In the genomic region with DNA sequence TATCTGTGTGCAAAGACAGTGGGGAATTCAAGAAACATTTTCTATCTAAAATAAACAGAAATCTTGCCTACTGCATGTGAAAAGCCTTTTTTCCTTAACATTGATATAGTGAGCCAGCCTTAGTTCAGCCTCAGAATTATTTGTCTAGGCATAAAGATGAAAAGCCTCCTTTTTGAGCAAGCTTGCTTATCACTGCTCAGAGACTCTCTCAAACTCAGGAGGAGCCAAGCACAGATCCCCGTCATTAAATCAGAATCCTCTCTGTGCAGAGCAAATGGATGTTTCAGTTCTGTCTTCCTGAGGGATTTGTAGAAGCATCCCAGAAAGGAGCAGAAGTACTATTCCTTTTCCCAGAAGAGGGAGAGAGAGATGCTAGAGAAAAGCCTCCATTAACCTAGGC, we compare ENCODE assay signal across 19 cellular contexts.
DNase-seq lines count a peak whose midpoint lies in the region; ATAC-seq, FAIRE-seq and TF ChIP-seq lines count a peak whose summit lies in the region.
"Had no signal": no experiment of that assay in that cellular context is flagged by ENCODE, and none has a peak within 500 bp of the region (broad histone marks: within the 10 kb centered on the region; RNA-seq: fewer than 3 reads in every experiment).

No MANE protein-coding gene starts in this region.

- H3K9me3 ChIP-seq in A549 (no peaks in the 10 kb centered on the region), Caco-2 (no peaks in the 10 kb centered on the region), fibroblast of lung (ENCODE audit: control insufficient read depth, insufficient read depth, low read depth, low read length) (no peaks in the 10 kb centered on the region)

- no peaks in the 10 kb centered on the region for H3K9me3 Mint-ChIP-seq in Caco-2 (ENCODE audit: unreplicated experiment)
- peaks cover 3% of the 10 kb centered on the region for H3K9me3 Mint-ChIP-seq in mesothelial cell of epicardium

- H3K27me3 ChIP-seq in Caco-2 (replicated peaks; ENCODE audit: control insufficient read depth, insufficient read depth, low read length) (no peaks in the 10 kb centered on the region), fibroblast of lung (ENCODE audit: control insufficient read depth, insufficient read depth, low read length) (no peaks in the 10 kb centered on the region)

- intact Hi-C loops in Caco-2 (cut with micrococcal nuclease; ENCODE audit: unreplicated experiment), result loop anchor here (5.0 to 10.0 kb wide), 2 partner anchors 129 to 163 kb away; no protein-coding TSS in a partner anchor

- H3K27ac ChIP-seq in A549, result peak overlapping the region; percentile 77 to 78
- no peak overlapping the region for H3K27ac ChIP-seq in fibroblast of lung (ENCODE audit: insufficient read depth, low read length)
- H3K27ac ChIP-seq: C4-2B had no signal

- TF ChIP-seq CTCF in A549 (IDR thresholded peaks at IDR 0.05), result no peak
- no peak for TF ChIP-seq CTCF in Caco-2 (IDR thresholded peaks at IDR 0.05; ENCODE audit: insufficient read depth in 1 of 2, low read depth in 1 of 2, low read length in 1 of 2, severe bottlenecking in 1 of 2, unreplicated experiment in 1 of 2)
- no peak for TF ChIP-seq CTCF in fibroblast of lung (conservative IDR thresholded peaks at IDR 0.05 in 1 of 2, IDR thresholded peaks at IDR 0.05 in 1 of 2; ENCODE audit: low read depth in 1 of 2, low read length in 2 of 2)
- TF ChIP-seq CTCF in mesothelial cell of epicardium (IDR thresholded peaks at IDR 0.05; ENCODE audit: unreplicated experiment), result no peak

- H3K4me3 Mint-ChIP-seq in Caco-2 (ENCODE audit: unreplicated experiment) (peak overlapping the region; percentile 50), mesothelial cell of epicardium (no peak overlapping the region)

- H3K27me3 Mint-ChIP-seq in Caco-2 (ENCODE audit: insufficient read depth, unreplicated experiment) (no peaks in the 10 kb centered on the region), mesothelial cell of epicardium (ENCODE audit: low read depth) (peaks cover 2% of the 10 kb centered on the region)

- H3K27ac Mint-ChIP-seq in Caco-2 (ENCODE audit: unreplicated experiment) (peak overlapping the region; percentile 55), mesothelial cell of epicardium (peak overlapping the region; percentile 72)

- H3K36me3 Mint-ChIP-seq in Caco-2 (ENCODE audit: insufficient read depth, unreplicated experiment) (peaks cover 6% of the 10 kb centered on the region), mesothelial cell of epicardium (no peaks in the 10 kb centered on the region)

- H3K9ac ChIP-seq in fibroblast of lung (ENCODE audit: insufficient read depth, low read length), result no peak overlapping the region

- no TSS peak for BruUV-seq in Caco-2 (replicated peaks; lab: Mats Ljungman, UMichigan)

- TF ChIP-seq POLR2A in A549 (IDR thresholded peaks at IDR 0.05; ENCODE audit: low read length), result no peak

- CTCF ChIA-PET in A549 (lab: Yijun Ruan, JAX), result interaction anchor here (0.9 kb wide), 1 partner anchor 130 kb away, joined by 3 read pairs; no protein-coding TSS in a partner anchor
- CTCF ChIA-PET in Caco-2 (lab: Charles Lee), result interaction anchor here (1.0 kb wide), 1 partner anchor 152 kb away, joined by 4 read pairs; no protein-coding TSS in a partner anchor

- no peaks in the 10 kb centered on the region for H4K20me1 ChIP-seq in fibroblast of lung (ENCODE audit: control insufficient read depth, extremely low read depth, insufficient read depth, low read length)

- H3K4me3 ChIP-seq in A549 (no peak overlapping the region), Caco-2 (ENCODE audit: low read depth, low read length) (no peak overlapping the region), fibroblast of lung (replicated peaks in 1 of 4; ENCODE audit: control extremely low read depth in 1 of 4, insufficient read depth in 1 of 4, low read depth in 3 of 4, low read length in 4 of 4) (no peak overlapping the region)

- 52% methylated on average over 1 of the region's 1 CpG for WGBS in A549 (ENCODE audit: missing lambda C conversion rate)

- POLR2A ChIA-PET in A549 (lab: Yijun Ruan, JAX), result no interaction called here
- POLR2A ChIA-PET in Caco-2 (lab: Charles Lee), result no interaction called here

- H3K4me2 ChIP-seq in A549, result peak overlapping the region; percentile 68; the same call in 2 of the 3 replicates
- peak overlapping the region; percentile 23 for H3K4me2 ChIP-seq in fibroblast of lung (ENCODE audit: extremely low read depth, insufficient read depth, low read length)

- DNase-seq in A549 (ENCODE audit: low read depth in 1 of 2, low spot score in 1 of 2), result no peak
- DNase-seq in Caco-2, result no peak
- DNase-seq in fibroblast of lung (ENCODE audit: low read depth in 2 of 2), result no peak
- no peak for DNase-seq in mesothelial cell of epicardium (ENCODE audit: low spot score in 2 of 2, unreplicated experiment in 2 of 2)
- no peak for DNase-seq in mucosa of gallbladder (ENCODE audit: low spot score)
- DNase-seq in NCI-H2081 treated with DMSO at 0.1 percent for 48 hours (lab: John Stamatoyannopoulos, UW), result no peak
- DNase-seq in NCI-H146 (lab: John Stamatoyannopoulos, UW), result no peak
- DNase-seq: AML-193; DMS79; NCI-H1105; NCI-H1694; NCI-H2107; NCI-H510A; NCI-H748 treated with DMSO at 0.1 percent for 48 hours; NK-92 treated with Interleukin-12 subunit alpha and Interleukin-12 subunit beta, amount 100 ng/mL, for 24 hours; SHP77 treated with DMSO at 0.1 percent for 48 hours had no signal

- no peak for TF ChIP-seq EP300 in A549 (IDR thresholded peaks at IDR 0.05)

- H3K4me1 ChIP-seq in A549, result peaks cover 51% of the 10 kb centered on the region
- peaks cover 53% of the 10 kb centered on the region for H3K4me1 ChIP-seq in Caco-2
- H3K4me1 ChIP-seq in fibroblast of lung (ENCODE audit: control insufficient read depth, extremely low read depth, insufficient read depth, low read length), result peaks cover 10% of the 10 kb centered on the region

- no peak for TF ChIP-seq RAD21 in A549 (conservative IDR thresholded peaks at IDR 0.05 in 1 of 2, IDR thresholded peaks at IDR 0.05 in 1 of 2)

- H3K79me2 ChIP-seq in fibroblast of lung (ENCODE audit: control insufficient read depth, insufficient read depth, low read length), result no peaks in the 10 kb centered on the region

- H3K4me1 Mint-ChIP-seq in Caco-2 (ENCODE audit: low read depth, unreplicated experiment) (peaks cover 33% of the 10 kb centered on the region), mesothelial cell of epicardium (peaks cover 19% of the 10 kb centered on the region)

- no peak for FAIRE-seq in A549 (lab: Jason Lieb, UNC)
- FAIRE-seq: RCC 7860 had no signal

- no peak for ATAC-seq in A549
- no peak for ATAC-seq in activated CD4-positive, CD25-positive, alpha-beta regulatory T cell treated with anti-CD3 and anti-CD28 coated beads, Interleukin-2, amount 50 U/mL, for 24 hours

- H3K36me3 ChIP-seq in Caco-2 (ENCODE audit: control insufficient read depth, insufficient read depth, low read length) (no peaks in the 10 kb centered on the region), fibroblast of lung (ENCODE audit: control insufficient read depth, insufficient read depth, low read length) (no peaks in the 10 kb centered on the region)

- H2AFZ ChIP-seq in fibroblast of lung (ENCODE audit: low read length), result peak overlapping the region; percentile 40

TF ChIP-seq in A549, 52 proteins besides CTCF, POLR2A, EP300 and RAD21:
- no peak for TF ChIP-seq MYC (IDR thresholded peaks at IDR 0.05; ENCODE audit: borderline replicate concordance, low read length)
- TF ChIP-seq, protein P1, sequence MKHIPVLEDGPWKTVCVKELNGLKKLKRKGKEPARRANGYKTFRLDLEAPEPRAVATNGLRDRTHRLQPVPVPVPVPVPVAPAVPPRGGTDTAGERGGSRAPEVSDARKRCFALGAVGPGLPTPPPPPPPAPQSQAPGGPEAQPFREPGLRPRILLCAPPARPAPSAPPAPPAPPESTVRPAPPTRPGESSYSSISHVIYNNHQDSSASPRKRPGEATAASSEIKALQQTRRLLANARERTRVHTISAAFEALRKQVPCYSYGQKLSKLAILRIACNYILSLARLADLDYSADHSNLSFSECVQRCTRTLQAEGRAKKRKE (CRISPR knock-in tag; IDR thresholded peaks at IDR 0.05; ENCODE audit: low read depth), result no peak
